Comparison of ENCODE assay signal across 10 cellular contexts in genomic region chr22:38271101-38271500, GRCh38. TPM values are rescaled to one million over a fixed set of nuclear protein-coding genes. Genes with fewer than 3 reads are reported as not detected.
DNase-seq lines count a peak whose midpoint lies in the region; ATAC-seq, FAIRE-seq and TF ChIP-seq lines count a peak whose summit lies in the region.
"Had no signal": no experiment of that assay in that cellular context is flagged by ENCODE, and none has a peak within 500 bp of the region (broad histone marks: within the 10 kb centered on the region; RNA-seq: fewer than 3 reads in every experiment).

No MANE protein-coding gene starts in this region.

- no peaks in the 10 kb centered on the region for H3K36me3 ChIP-seq in CD8-positive, alpha-beta T cell (ENCODE audit: insufficient read depth, low read length)
- H3K36me3 ChIP-seq in PC-3 (ENCODE audit: low read depth, low read length) (no peaks in the 10 kb centered on the region), endothelial cell of umbilical vein (ENCODE audit: control insufficient read depth in 2 of 2, extremely low read depth in 1 of 2, insufficient read depth in 2 of 2, low read length in 2 of 2) (peaks cover 0 to 1% of the 10 kb centered on the region in 2 experiments), psoas muscle (ENCODE audit: insufficient read depth in 1 of 2, low read depth in 1 of 2) (no peaks in the 10 kb centered on the region)

- H3K27ac Mint-ChIP-seq in CD8-positive, alpha-beta T cell: peak overlapping the region; percentile 14

- H3F3A ChIP-seq in PC-3 (ENCODE audit: low read length, unreplicated experiment): no peaks in the 10 kb centered on the region

- H4K20me1 ChIP-seq in PC-3 (ENCODE audit: low read length) (peaks cover 22% of the 10 kb centered on the region; the same call in 1 of the 2 replicates), endothelial cell of umbilical vein (replicated peaks; ENCODE audit: control insufficient read depth, extremely low read depth, insufficient read depth, low read length) (no peaks in the 10 kb centered on the region)

- CTCF ChIA-PET in CD8-positive, alpha-beta T cell (lab: Charles Lee): interaction anchor here (1.7 kb wide), 1 partner anchor 219 kb away, joined by 6 read pairs; no protein-coding TSS in a partner anchor
- CTCF ChIA-PET in PC-3 (lab: Charles Lee) (no interaction called here), endothelial cell of umbilical vein (lab: Charles Lee) (interaction anchor here (0.7 to 1.3 kb wide), 6 partner anchors 9 to 174 kb away, joined by 3 to 5 read pairs (median 4); no protein-coding TSS in a partner anchor)

- BruUV-seq in PC-3 (replicated peaks; lab: Mats Ljungman, UMichigan): no TSS peak
- no TSS peak for BruUV-seq in endothelial cell of umbilical vein (replicated peaks; lab: Mats Ljungman, UMichigan)

- POLR2A ChIA-PET in CD8-positive, alpha-beta T cell (lab: Charles Lee): no interaction called here
- POLR2A ChIA-PET in PC-3 (lab: Charles Lee; ENCODE audit: unreplicated experiment): no interaction called here
- POLR2A ChIA-PET in endothelial cell of umbilical vein (lab: Charles Lee): no interaction called here

- H3K4me1 ChIP-seq in CD8-positive, alpha-beta T cell (ENCODE audit: insufficient read depth, low read length): peaks cover 45% of the 10 kb centered on the region
- H3K4me1 ChIP-seq in PC-3 (ENCODE audit: insufficient read depth, low read length) (peaks cover 17% of the 10 kb centered on the region), endothelial cell of umbilical vein (ENCODE audit: control insufficient read depth, extremely low read depth, insufficient read depth, low read length) (peaks cover 24% of the 10 kb centered on the region), psoas muscle (peaks cover 41% of the 10 kb centered on the region)

- H3K9me1 ChIP-seq in endothelial cell of umbilical vein (replicated peaks; ENCODE audit: control insufficient read depth, extremely low read depth, insufficient read depth, low read length): no peaks in the 10 kb centered on the region

- DNase-seq in CD8-positive, alpha-beta T cell: no peak
- DNase-seq in PC-3 (no peak), endothelial cell of umbilical vein (ENCODE audit: low read depth, low spot score) (no peak), psoas muscle (no peak), NCI-H187 (lab: John Stamatoyannopoulos, UW) (no peak)
- DNase-seq in activated CD4-positive, CD25-positive, alpha-beta regulatory T cell (lab: John Stamatoyannopoulos, UW): no peak
- DNase-seq: activated CD4-positive, alpha-beta T cell treated with anti-CD3 and anti-CD28 coated beads for 4 hours; NCI-H82 had no signal

- 67 to 79% (median 73%) methylated on average over 7 of the region's 7 CpGs for WGBS in psoas muscle, 3 donors

- H3K27ac ChIP-seq in CD8-positive, alpha-beta T cell (ENCODE audit: low read depth, low read length): no peak overlapping the region
- H3K27ac ChIP-seq in PC-3 (ENCODE audit: low read length) (no peak overlapping the region), endothelial cell of umbilical vein (ENCODE audit: insufficient read depth, low read depth, low read length) (no peak overlapping the region), psoas muscle (peak overlapping the region; percentile 87)

- no peak for ATAC-seq in CD8-positive, alpha-beta T cell
- ATAC-seq in PC-3 (no peak), psoas muscle (no peak), HG03565 (IDR thresholded peaks at IDR 0.05; ENCODE audit: unreplicated experiment) (no peak), HG03442 (IDR thresholded peaks at IDR 0.05; ENCODE audit: unreplicated experiment) (no peak)

- intact Hi-C loops in CD8-positive, alpha-beta T cell (cut with DNase I, micrococcal nuclease): loop anchor here (5.0 to 10.0 kb wide), 3 partner anchors 89 to 234 kb away; partner anchors contain the start of genes PLA2G6 (in 2 of the 2) and DDX17 (in 1 of the 2)
- intact Hi-C loops in PC-3 (cut with micrococcal nuclease) (no loop called here), endothelial cell of umbilical vein (cut with micrococcal nuclease) (loop anchor here (5.0 kb wide), 2 partner anchors 34 to 41 kb away; no protein-coding TSS in a partner anchor), psoas muscle (cut with DNase I) (loop anchor here in 1 of 2 donors (5.0 kb wide), 1 partner anchor 46 kb away; the partner anchor contains the start of gene CSNK1E)

- no peak for TF ChIP-seq POLR2A in endothelial cell of umbilical vein (IDR thresholded peaks at IDR 0.05; ENCODE audit: low read depth, low read length)

- H3K9ac ChIP-seq in PC-3 (ENCODE audit: low read length) (no peak overlapping the region), endothelial cell of umbilical vein (replicated peaks; ENCODE audit: extremely low read depth, insufficient read depth, low read length) (no peak overlapping the region)

- no peak for FAIRE-seq in endothelial cell of umbilical vein (lab: Jason Lieb, UNC)

- no peaks in the 10 kb centered on the region for H3K9me3 ChIP-seq in CD8-positive, alpha-beta T cell (ENCODE audit: low read length)
- no peaks in the 10 kb centered on the region for H3K9me3 ChIP-seq in PC-3 (ENCODE audit: low read length)
- no peaks in the 10 kb centered on the region for H3K9me3 ChIP-seq in endothelial cell of umbilical vein (replicated peaks; ENCODE audit: control insufficient read depth, insufficient read depth, low read length)
- no peaks in the 10 kb centered on the region for H3K9me3 ChIP-seq in psoas muscle

- H3K27me3 Mint-ChIP-seq in CD8-positive, alpha-beta T cell (ENCODE audit: low read depth): no peaks in the 10 kb centered on the region

- H3K4me2 ChIP-seq in PC-3 (ENCODE audit: low read length): peak overlapping the region; percentile 75
- peak overlapping the region; percentile 0 for H3K4me2 ChIP-seq in endothelial cell of umbilical vein (ENCODE audit: insufficient read depth, low read length)

- H3K27me3 ChIP-seq in CD8-positive, alpha-beta T cell (ENCODE audit: insufficient read depth, low read length): no peaks in the 10 kb centered on the region
- H3K27me3 ChIP-seq in PC-3 (ENCODE audit: low read length) (no peaks in the 10 kb centered on the region), endothelial cell of umbilical vein (ENCODE audit: control insufficient read depth in 2 of 2, insufficient read depth in 2 of 2, low read length in 2 of 2) (peaks cover 0 to under 1% of the 10 kb centered on the region in 2 experiments), psoas muscle (ENCODE audit: insufficient read depth in 3 of 3, low read length in 2 of 3) (no peaks in the 10 kb centered on the region)

- dilution Hi-C loops in endothelial cell of umbilical vein (cut with MboI; ENCODE audit: extremely low pct_ligation_motif_present, low sequenced_read_pairs): no loop called here

- no peaks in the 10 kb centered on the region for H3K9me2 ChIP-seq in PC-3 (replicated peaks; ENCODE audit: low read length)

- peak overlapping the region; percentile 90 for H3K4me3 Mint-ChIP-seq in CD8-positive, alpha-beta T cell

- no peak for TF ChIP-seq CTCF in CD8-positive, alpha-beta T cell (IDR thresholded peaks at IDR 0.05)
- TF ChIP-seq CTCF in PC-3 (conservative IDR thresholded peaks at IDR 0.05; ENCODE audit: low read depth, low read length) (no peak), endothelial cell of umbilical vein (IDR thresholded peaks at IDR 0.05; ENCODE audit: extremely low read depth in 1 of 2, insufficient read depth in 1 of 2, low read depth in 1 of 2, low read length in 2 of 2) (no peak), psoas muscle (IDR thresholded peaks at IDR 0.05) (no peak)

- no peak overlapping the region for H2AFZ ChIP-seq in PC-3 (ENCODE audit: low read length)
- H2AFZ ChIP-seq in endothelial cell of umbilical vein (ENCODE audit: low read depth, low read length): no peak overlapping the region

- peaks cover 63% of the 10 kb centered on the region for H3K4me1 Mint-ChIP-seq in CD8-positive, alpha-beta T cell (ENCODE audit: low read depth)

- peaks cover 7% of the 10 kb centered on the region for H3K36me3 Mint-ChIP-seq in CD8-positive, alpha-beta T cell

- H3K9me3 Mint-ChIP-seq in CD8-positive, alpha-beta T cell: no peaks in the 10 kb centered on the region

- H3K79me2 ChIP-seq in PC-3 (ENCODE audit: low read length): peaks cover 65% of the 10 kb centered on the region
- H3K79me2 ChIP-seq in endothelial cell of umbilical vein (ENCODE audit: control insufficient read depth, insufficient read depth, low read length): peaks cover 60% of the 10 kb centered on the region

- no peak overlapping the region for H3K4me3 ChIP-seq in CD8-positive, alpha-beta T cell (ENCODE audit: low read depth, low read length)
- peak overlapping the region; percentile 93; the same call in 1 of the 2 replicates for H3K4me3 ChIP-seq in PC-3 (ENCODE audit: low read length)
- no peak overlapping the region for H3K4me3 ChIP-seq in endothelial cell of umbilical vein (replicated peaks in 1 of 3; ENCODE audit: insufficient read depth in 1 of 3, low read depth in 1 of 3, low read length in 3 of 3)
- peak overlapping the region; percentile 90 for H3K4me3 ChIP-seq in psoas muscle

TF ChIP-seq in endothelial cell of umbilical vein, 7 proteins besides CTCF, POLR2A, EP300 and RAD21 (continues in another document):
- TF ChIP-seq FOS (IDR thresholded peaks at IDR 0.05; ENCODE audit: borderline replicate concordance, insufficient read depth, low read length): no peak

RNA-seq across cellular contexts. Expression of gene TMEM184B, which starts 1.7 kb away (rescaled TPM):
- total RNA-seq in CD8-positive, alpha-beta T cell: 10 to 100 TPM; 53.0 TPM
- total RNA-seq in PC-3 (2014; rRNA removed): 37.5 and 43.8 TPM in 2 replicates
- total RNA-seq in endothelial cell of umbilical vein: 96.6 and 99.8 TPM in 2 replicates
- 72.5 and 88.8 TPM in 2 replicates for polyA plus RNA-seq in endothelial cell of umbilical vein
- polyA plus RNA-seq in endothelial cell of umbilical vein (2011; cell fraction: cytosol; rRNA removed): 51.8 and 64.2 TPM in 2 replicates
- 67.8 and 78.0 TPM in 2 replicates for polyA plus RNA-seq in endothelial cell of umbilical vein (2011; cell fraction: nucleus; rRNA removed)
- polyA plus RNA-seq in endothelial cell of umbilical vein (2012): 63.0 and 73.8 TPM in 2 replicates
- 54.4 and 68.6 TPM in 2 replicates for polyA minus RNA-seq in endothelial cell of umbilical vein
- polyA minus RNA-seq in endothelial cell of umbilical vein (2011; cell fraction: cytosol; rRNA and poly(A)+ RNA removed): 21.9 TPM
- 30.2 and 34.5 TPM in 2 replicates for polyA minus RNA-seq in endothelial cell of umbilical vein (2011; cell fraction: nucleus; rRNA and poly(A)+ RNA removed)
- total RNA-seq in psoas muscle: 10 to 100 TPM; 23.2 to 40.3 (median 30.3) TPM
- polyA plus RNA-seq in psoas muscle: 10 to 100 TPM; 13.6 to 28.2 (median 24.8) TPM

RNA-seq across cellular contexts. Expression of gene CSNK1E, which starts 46.1 kb away (rescaled TPM):
- total RNA-seq in CD8-positive, alpha-beta T cell: 100 to 1,000 TPM; 172 to 178 TPM
- total RNA-seq in PC-3 (2014; rRNA removed) (147 and 179 TPM in 2 replicates), endothelial cell of umbilical vein (261 and 262 TPM in 2 replicates), psoas muscle (10 to 100 TPM; 41.4 to 61.8 (median 49.0) TPM)
- polyA plus RNA-seq in endothelial cell of umbilical vein (259 and 277 TPM in 2 replicates), psoas muscle (100 to 1,000 TPM in 1 of 3 donors, 10 to 100 TPM in 2; 33.4 to 193 (median 63.6) TPM)
- polyA plus RNA-seq in endothelial cell of umbilical vein (2011; cell fraction: cytosol; rRNA removed): 219 and 257 TPM in 2 replicates
- polyA plus RNA-seq in endothelial cell of umbilical vein (2011; cell fraction: nucleus; rRNA removed): 481 and 548 TPM in 2 replicates
- polyA plus RNA-seq in endothelial cell of umbilical vein (2012): 120 and 135 TPM in 2 replicates
- 225 and 233 TPM in 2 replicates for polyA minus RNA-seq in endothelial cell of umbilical vein
- 116 TPM for polyA minus RNA-seq in endothelial cell of umbilical vein (2011; cell fraction: cytosol; rRNA and poly(A)+ RNA removed)
- polyA minus RNA-seq in endothelial cell of umbilical vein (2011; cell fraction: nucleus; rRNA and poly(A)+ RNA removed): 119 and 139 TPM in 2 replicates

Comparison
In these comparisons a context has a peak if more than half of its experiments do, and no peak if none do; other contexts are left out.
1. H3K4me3 ChIP-seq: peak in PC-3 (single experiment) and psoas muscle (single experiment); none in CD8-positive, alpha-beta T cell (single experiment) and endothelial cell of umbilical vein (0 of 3).